16 cellular contexts compared by ENCODE assay signal in the genomic region with DNA sequence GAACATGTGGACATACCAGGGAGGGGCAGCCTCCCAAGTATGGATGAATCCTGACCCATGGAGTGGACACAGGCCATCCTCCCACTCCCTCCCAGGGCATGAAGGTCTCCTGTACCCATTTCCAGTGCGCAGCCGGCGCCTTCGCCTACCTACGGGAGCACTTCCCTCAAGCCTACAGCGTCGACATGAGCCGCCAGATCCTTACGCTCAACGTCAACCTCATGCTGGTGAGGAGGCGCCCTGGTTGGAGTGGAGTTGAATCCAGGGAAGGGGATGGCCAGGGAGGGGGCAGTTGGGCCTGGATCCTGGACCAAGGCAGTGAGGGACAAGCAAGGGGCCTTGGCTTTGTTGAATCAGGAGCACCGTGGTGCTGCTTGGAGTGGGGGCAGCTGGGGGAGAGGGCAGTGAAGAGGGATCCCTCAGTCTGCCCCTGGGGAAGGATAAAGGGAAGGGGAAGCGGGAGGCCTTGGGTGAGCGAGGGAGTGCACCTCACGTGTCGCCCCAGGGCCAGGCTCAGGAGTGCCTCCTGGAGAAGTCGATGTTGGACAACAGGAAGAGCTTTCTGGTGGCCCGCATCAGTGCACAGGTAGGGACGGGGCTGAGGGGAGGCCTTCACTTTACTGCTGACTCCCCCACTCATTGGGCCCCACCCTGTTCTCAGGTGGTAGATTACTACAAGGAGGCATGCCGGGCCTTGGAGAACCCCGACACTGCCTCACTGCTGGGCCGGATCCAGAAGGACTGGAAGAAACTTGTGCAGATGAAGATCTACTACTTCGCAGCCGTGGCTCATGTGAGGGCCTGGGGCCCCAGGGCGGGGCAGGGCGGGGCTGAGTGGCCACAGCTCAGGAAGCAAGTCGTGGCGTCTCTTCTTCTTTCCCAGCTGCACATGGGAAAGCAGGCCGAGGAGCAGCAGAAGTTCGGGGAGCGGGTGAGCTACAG. TPM values are rescaled to one million over a fixed set of nuclear protein-coding genes. Genes with fewer than 3 reads are reported as not detected.
A peak's percentile ranks its signal among the peaks of the same experiment; 100 is the strongest.
DNase-seq lines count a peak whose midpoint lies in the region; ATAC-seq and TF ChIP-seq lines count a peak whose summit lies in the region.
"Had no signal": no experiment of that assay in that cellular context is flagged by ENCODE, and none has a peak within 500 bp of the region (broad histone marks: within the 10 kb centered on the region; RNA-seq: fewer than 3 reads in every experiment).

No MANE protein-coding gene starts in this region.

- intact Hi-C loops in left ventricle myocardium inferior (cut with micrococcal nuclease), result no loop called here

- peak overlapping the region; percentile 65 for H4K8ac ChIP-seq in neuronal stem cell (ENCODE audit: low read depth, low read length)

- H3K9me3 ChIP-seq in left ventricle myocardium inferior (replicated peaks) (no peaks in the 10 kb centered on the region), right atrium auricular region (no peaks in the 10 kb centered on the region), neuronal stem cell (replicated peaks in 1 of 2; ENCODE audit: control insufficient read depth in 2 of 2, insufficient read depth in 1 of 2, low read depth in 1 of 2, low read length in 2 of 2) (peaks cover 0 to 2% of the 10 kb centered on the region in 2 donors)

- H2BK5ac ChIP-seq in neuronal stem cell (ENCODE audit: low read length), result peak overlapping the region; percentile 14

- H3K14ac ChIP-seq in neuronal stem cell (ENCODE audit: low read length), result no peak overlapping the region

- DNase-seq in left ventricle myocardium inferior, result no peak
- DNase-seq in right atrium auricular region (ENCODE audit: low spot score), result no peak
- DNase-seq in caudate nucleus (lab: John Stamatoyannopoulos, UW), result peak in 1 of 61 donors; percentile 20
- DNase-seq in neuronal stem cell (ENCODE audit: low spot score), result no peak
- DNase-seq in NCI-H446 (lab: John Stamatoyannopoulos, UW), result no peak
- DNase-seq in stimulated activated CD4-positive, alpha-beta T cell treated with anti-CD3 and anti-CD28 coated beads, Interleukin-1b, Interleukin-23, amount 100 ng/mL, for 48 hours, result no peak
- no peak for DNase-seq in NCI-H510A treated with DMSO at 0.1 percent for 48 hours (lab: John Stamatoyannopoulos, UW)
- DNase-seq: activated gamma-delta T cell, KBM-7, NCI-H1417 treated with DMSO at 0.1 percent for 48 hours, NCI-H510A, small intestine had no signal

- H2AFZ ChIP-seq in neuronal stem cell (ENCODE audit: low read length), result no peak overlapping the region
- H2AFZ ChIP-seq: neural progenitor cell had no signal

- H3K4me3 ChIP-seq in left ventricle myocardium inferior, result no peak overlapping the region
- H3K4me3 ChIP-seq in right atrium auricular region, result no peak overlapping the region
- H3K4me3 ChIP-seq in neuronal stem cell (ENCODE audit: low read length in 2 of 2), result peak overlapping the region in 1 of 2 donors; percentile 33
- H3K4me3 ChIP-seq: cardiac muscle cell, lung, neural progenitor cell had no signal

- H3K4me1 ChIP-seq in left ventricle myocardium inferior, result peaks cover 25% of the 10 kb centered on the region
- peaks cover 0 to 21% of the 10 kb centered on the region in 2 donors for H3K4me1 ChIP-seq in right atrium auricular region
- peaks cover 7 to 9% of the 10 kb centered on the region in 2 donors for H3K4me1 ChIP-seq in neuronal stem cell (ENCODE audit: control insufficient read depth in 2 of 2, insufficient read depth in 1 of 2, low read depth in 1 of 2, low read length in 2 of 2)

- peak overlapping the region; percentile 37 for H3K9ac ChIP-seq in neuronal stem cell (ENCODE audit: low read depth, low read length, poor library complexity)
- H3K9ac ChIP-seq: neural progenitor cell had no signal

- H3K79me1 ChIP-seq in neuronal stem cell (ENCODE audit: low read depth, low read length), result peaks cover 5% of the 10 kb centered on the region

- H3K4me2 ChIP-seq in neuronal stem cell (ENCODE audit: insufficient read depth, low read length, poor library complexity, severe bottlenecking), result no peak overlapping the region
- H3K4me2 ChIP-seq: neural progenitor cell had no signal

- peak overlapping the region; percentile 73 for H3K23ac ChIP-seq in neuronal stem cell (ENCODE audit: low read depth, low read length, poor library complexity)

- no peak for ATAC-seq in HG03039 (IDR thresholded peaks at IDR 0.05; ENCODE audit: unreplicated experiment)

- H3K27me3 ChIP-seq in left ventricle myocardium inferior (ENCODE audit: low read depth), result no peaks in the 10 kb centered on the region
- H3K27me3 ChIP-seq in right atrium auricular region, result no peaks in the 10 kb centered on the region
- no peaks in the 10 kb centered on the region for H3K27me3 ChIP-seq in neuronal stem cell (ENCODE audit: control insufficient read depth in 3 of 3, insufficient read depth in 3 of 3, low read depth in 1 of 3, low read length in 3 of 3)
- H3K27me3 ChIP-seq: cardiac muscle cell, neural progenitor cell had no signal

- TF ChIP-seq CTCF in left ventricle myocardium inferior (IDR thresholded peaks at IDR 0.05; ENCODE audit: borderline replicate concordance) (no peak), right atrium auricular region (IDR thresholded peaks at IDR 0.05) (no peak)

- H3K4ac ChIP-seq in neuronal stem cell (ENCODE audit: low read length), result no peak overlapping the region

- H2BK120ac ChIP-seq in neuronal stem cell (ENCODE audit: low read depth, low read length), result no peak overlapping the region

- no peak overlapping the region for H2BK15ac ChIP-seq in neuronal stem cell (ENCODE audit: low read length)

- no CpG with 5 or more reads among the region's 31 CpGs for WGBS in neuronal stem cell (ENCODE audit: extremely low coverage in 2 of 2, insufficient read length in 2 of 2, insufficient replicate concordance in 1 of 2), 2 donors

- H3K18ac ChIP-seq in neuronal stem cell (ENCODE audit: low read length), result peak overlapping the region; percentile 48

- peak overlapping the region; percentile 75 for H3K27ac ChIP-seq in left ventricle myocardium inferior (replicated peaks)
- peak overlapping the region in 1 of 2 donors; percentile 43 for H3K27ac ChIP-seq in right atrium auricular region
- H3K27ac ChIP-seq in caudate nucleus (ENCODE audit: low read depth, low read length), result peak overlapping the region; percentile 82
- no peak overlapping the region for H3K27ac ChIP-seq in neuronal stem cell (replicated peaks; ENCODE audit: low read length)

- H2BK12ac ChIP-seq in neuronal stem cell (ENCODE audit: low read length), result no peak overlapping the region

- no peak overlapping the region for H4K91ac ChIP-seq in neuronal stem cell (ENCODE audit: low read depth, low read length, poor library complexity)

- H2AK5ac ChIP-seq in neuronal stem cell (ENCODE audit: low read depth, low read length), result peak overlapping the region; percentile 54

- H3K36me3 ChIP-seq in left ventricle myocardium inferior, result peaks cover 60% of the 10 kb centered on the region
- peaks cover 49% of the 10 kb centered on the region for H3K36me3 ChIP-seq in right atrium auricular region
- H3K36me3 ChIP-seq in neuronal stem cell (replicated peaks in 1 of 2; ENCODE audit: control insufficient read depth in 2 of 2, insufficient read depth in 2 of 2, low read length in 2 of 2), result peaks cover 29 to 65% of the 10 kb centered on the region in 2 donors
- H3K36me3 ChIP-seq: neural progenitor cell had no signal

RNA-seq across cellular contexts. Expression of gene PTPN23, which starts 25.3 kb away (rescaled TPM):
- 20.0 TPM for total RNA-seq in left ventricle myocardium inferior
- total RNA-seq in right atrium auricular region, result 10 to 100 TPM; 13.7 to 18.8 TPM
- 16.8 TPM for polyA plus RNA-seq in neuronal stem cell (2013, experiment 1 of 2)
- 16.8 TPM for polyA plus RNA-seq in neuronal stem cell (2013, experiment 2 of 2)
